In genomic region chr11:67177399-67178281, GRCh38 we compare ENCODE assay signal across 24 cellular contexts.
"Had no signal": no experiment of that assay in that cellular context is flagged by ENCODE, and none has a peak within 500 bp of the region (broad histone marks: within the 10 kb centered on the region; RNA-seq: fewer than 3 reads in every experiment).

No MANE protein-coding gene starts in this region.

- H3K27me3 Mint-ChIP-seq: activated CD4-positive, alpha-beta T cell treated with anti-CD3 and anti-CD28 coated beads, Interleukin-2, amount 10 ng/mL, durations not matched to agents 7 days and 5 days; activated CD8-positive, alpha-beta memory T cell treated with anti-CD3 and anti-CD28 coated beads, Interleukin-2, amount 10 ng/mL, durations not matched to agents 7 days and 5 days; activated CD8-positive, alpha-beta T cell treated with anti-CD3 and anti-CD28 coated beads for 36 hours; activated naive CD4-positive, alpha-beta T cell treated with anti-CD3 and anti-CD28 coated beads, Interleukin-2, amount 50 U/mL, for 24 hours had no signal

- H3K36me3 Mint-ChIP-seq: activated naive CD4-positive, alpha-beta T cell treated with anti-CD3 and anti-CD28 coated beads, Interleukin-2, amount 50 U/mL, for 24 hours had no signal

- H3K4me3 Mint-ChIP-seq: activated CD4-positive, alpha-beta T cell treated with anti-CD3 and anti-CD28 coated beads, Interleukin-2, amount 10 ng/mL, durations not matched to agents 7 days and 5 days; activated CD8-positive, alpha-beta memory T cell treated with anti-CD3 and anti-CD28 coated beads, Interleukin-2, amount 10 ng/mL, durations not matched to agents 7 days and 5 days; activated CD8-positive, alpha-beta T cell treated with anti-CD3 and anti-CD28 coated beads for 36 hours; activated naive CD4-positive, alpha-beta T cell treated with anti-CD3 and anti-CD28 coated beads, Interleukin-2, amount 50 U/mL, for 24 hours; nephron had no signal

- FAIRE-seq: colon, endothelial cell of umbilical vein, frontal cortex, islet of Langerhans had no signal

- H3K9me3 Mint-ChIP-seq: activated CD4-positive, alpha-beta T cell treated with anti-CD3 and anti-CD28 coated beads, Interleukin-2, amount 10 ng/mL, durations not matched to agents 7 days and 5 days; activated CD8-positive, alpha-beta T cell treated with anti-CD3 and anti-CD28 coated beads for 36 hours; activated naive CD4-positive, alpha-beta T cell treated with anti-CD3 and anti-CD28 coated beads, Interleukin-2, amount 50 U/mL, for 24 hours; nephron had no signal

- ATAC-seq: activated CD8-positive, alpha-beta memory T cell treated with anti-CD3 and anti-CD28 coated beads, Interleukin-2, amount 10 ng/mL, durations not matched to agents 7 days and 5 days; activated CD8-positive, alpha-beta T cell treated with anti-CD3 and anti-CD28 coated beads for 36 hours had no signal

- DNase-seq: activated CD4-positive, alpha-beta T cell treated with anti-CD3 and anti-CD28 coated beads, Interleukin-2, amount 10 ng/mL, durations not matched to agents 7 days and 5 days; activated CD4-positive, CD25-positive, alpha-beta regulatory T cell treated with anti-CD3 and anti-CD28 coated beads, Interleukin-2, amount 50 U/mL, for 72 hours; activated CD8-positive, alpha-beta memory T cell treated with anti-CD3 and anti-CD28 coated beads, Interleukin-2, amount 10 ng/mL, durations not matched to agents 7 days and 5 days; activated CD8-positive, alpha-beta T cell treated with anti-CD3 and anti-CD28 coated beads for 36 hours; activated gamma-delta T cell treated with Interleukin-2 at 50 U/mL for 16 hours; anterior cingulate cortex; brain microvascular endothelial cell; central memory CD4-positive, alpha-beta T cell; effector memory CD4-positive, alpha-beta T cell; midbrain; nucleus accumbens; retina; spleen; stimulated activated CD4-positive, alpha-beta T cell treated with anti-CD3 and anti-CD28 coated beads, Interleukin-4, amount 100 ng/mL, for 1 hour; stimulated activated naive CD4-positive, alpha-beta T cell treated with Interleukin-2 at 50 U/mL for 16 hours; SW 1271; upper lobe of left lung; WERI-Rb-1 had no signal

- H3K4me1 Mint-ChIP-seq: nephron had no signal

- H3K27ac Mint-ChIP-seq: activated CD4-positive, alpha-beta T cell treated with anti-CD3 and anti-CD28 coated beads, Interleukin-2, amount 10 ng/mL, durations not matched to agents 7 days and 5 days; activated CD8-positive, alpha-beta memory T cell treated with anti-CD3 and anti-CD28 coated beads, Interleukin-2, amount 10 ng/mL, durations not matched to agents 7 days and 5 days; activated CD8-positive, alpha-beta T cell treated with anti-CD3 and anti-CD28 coated beads for 36 hours; activated naive CD4-positive, alpha-beta T cell treated with anti-CD3 and anti-CD28 coated beads, Interleukin-2, amount 50 U/mL, for 24 hours; nephron had no signal
